8 cellular contexts compared by ENCODE assay signal in the genomic region with DNA sequence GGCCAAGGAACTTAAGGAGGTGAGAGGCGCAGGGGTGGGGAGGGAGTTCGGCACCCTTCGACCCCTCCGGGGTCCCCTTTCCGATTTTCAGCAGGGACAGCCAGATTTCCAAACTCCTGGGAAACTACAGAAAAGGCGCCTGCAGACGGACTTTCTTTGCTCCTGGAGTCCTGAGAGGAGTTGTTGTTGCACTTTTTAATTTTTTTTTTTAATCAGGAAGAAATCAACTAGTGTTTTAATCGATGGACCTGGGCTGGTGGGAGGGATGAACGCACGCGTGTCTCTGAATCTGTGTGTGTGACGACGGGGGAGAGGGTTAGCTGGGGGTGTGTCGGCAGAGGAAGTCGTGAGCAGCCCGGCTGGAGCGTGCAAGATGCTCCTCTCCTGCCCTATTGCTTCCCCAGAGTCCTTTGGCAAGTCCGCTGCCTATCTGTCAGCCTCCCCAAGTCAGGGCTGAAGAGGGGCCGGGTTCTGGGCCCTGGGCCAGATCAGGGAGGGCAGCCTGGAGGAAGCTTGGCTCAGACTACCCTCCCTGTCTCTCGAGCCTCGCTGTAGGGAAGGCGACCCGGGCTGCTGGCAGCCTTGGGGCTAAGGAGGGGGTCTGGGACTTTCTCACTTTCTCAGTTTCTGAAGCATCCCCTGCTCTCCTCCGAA. TPM values are rescaled to one million over a fixed set of nuclear protein-coding genes. Genes with fewer than 3 reads are reported as not detected.
A peak's percentile ranks its signal among the peaks of the same experiment; 100 is the strongest.
DNase-seq lines count a peak whose midpoint lies in the region; FAIRE-seq and TF ChIP-seq lines count a peak whose summit lies in the region.

No MANE protein-coding gene starts in this region.

- no peaks in the 10 kb centered on the region for H3K9me1 ChIP-seq in endothelial cell of umbilical vein (replicated peaks; ENCODE audit: control insufficient read depth, extremely low read depth, insufficient read depth, low read length)

- H3K27me3 ChIP-seq in SJSA1 (replicated peaks) (no peaks in the 10 kb centered on the region), endothelial cell of umbilical vein (ENCODE audit: control insufficient read depth in 2 of 2, insufficient read depth in 2 of 2, low read length in 2 of 2) (peaks cover 1 to 24% of the 10 kb centered on the region in 2 experiments)

- peaks cover 3% of the 10 kb centered on the region; the same call in 1 of the 2 replicates for H3K36me3 ChIP-seq in SJSA1
- H3K36me3 ChIP-seq in endothelial cell of umbilical vein (ENCODE audit: control insufficient read depth in 2 of 2, extremely low read depth in 1 of 2, insufficient read depth in 2 of 2, low read length in 2 of 2), result no peaks in the 10 kb centered on the region

- peak; percentile 56 for DNase-seq in activated CD4-positive, alpha-beta T cell treated with anti-CD3 and anti-CD28 coated beads, Interleukin-2, amount 10 ng/mL, durations not matched to agents 24 days and 14 days
- DNase-seq in activated CD4-positive, alpha-beta T cell treated with anti-CD3 and anti-CD28 coated beads for 1 hour, result no peak
- DNase-seq in SJSA1 (ENCODE audit: low read depth in 1 of 2, low spot score in 2 of 2) (peak; percentile 69 to 79), endothelial cell of umbilical vein (ENCODE audit: low read depth, low spot score) (peak; percentile 25), mesothelial cell of epicardium (ENCODE audit: low spot score in 2 of 2, unreplicated experiment in 2 of 2) (peak in 1 of 2 experiments; percentile 47), urothelium cell line (ENCODE audit: low spot score) (peak; percentile 50), NCI-H2196 (lab: John Stamatoyannopoulos, UW; ENCODE audit: unreplicated experiment) (no peak), NCI-H146 (lab: John Stamatoyannopoulos, UW) (no peak)

- H3K79me2 ChIP-seq in endothelial cell of umbilical vein (ENCODE audit: control insufficient read depth, insufficient read depth, low read length), result no peaks in the 10 kb centered on the region

- H3K4me1 Mint-ChIP-seq in activated CD4-positive, alpha-beta T cell treated with anti-CD3 and anti-CD28 coated beads, Interleukin-2, amount 10 ng/mL, durations not matched to agents 24 days and 14 days, result peaks cover 9% of the 10 kb centered on the region
- peaks cover 26% of the 10 kb centered on the region for H3K4me1 Mint-ChIP-seq in mesothelial cell of epicardium

- TF ChIP-seq CTCF in endothelial cell of umbilical vein (IDR thresholded peaks at IDR 0.05; ENCODE audit: extremely low read depth in 1 of 2, insufficient read depth in 1 of 2, low read depth in 1 of 2, low read length in 2 of 2) (no peak), mesothelial cell of epicardium (IDR thresholded peaks at IDR 0.05; ENCODE audit: unreplicated experiment) (no peak)

- H4K20me1 ChIP-seq in endothelial cell of umbilical vein (replicated peaks; ENCODE audit: control insufficient read depth, extremely low read depth, insufficient read depth, low read length), result no peaks in the 10 kb centered on the region

- H3K4me1 ChIP-seq in SJSA1 (replicated peaks), result peaks cover 13% of the 10 kb centered on the region
- peaks cover 16% of the 10 kb centered on the region for H3K4me1 ChIP-seq in endothelial cell of umbilical vein (ENCODE audit: control insufficient read depth, extremely low read depth, insufficient read depth, low read length)

- H3K4me2 ChIP-seq in endothelial cell of umbilical vein (ENCODE audit: insufficient read depth, low read length), result peak overlapping the region; percentile 96

- H3K36me3 Mint-ChIP-seq in activated CD4-positive, alpha-beta T cell treated with anti-CD3 and anti-CD28 coated beads, Interleukin-2, amount 10 ng/mL, durations not matched to agents 24 days and 14 days (ENCODE audit: low read depth), result no peaks in the 10 kb centered on the region
- H3K36me3 Mint-ChIP-seq in mesothelial cell of epicardium, result no peaks in the 10 kb centered on the region

- H3K9ac ChIP-seq in endothelial cell of umbilical vein (replicated peaks; ENCODE audit: extremely low read depth, insufficient read depth, low read length), result peak overlapping the region; percentile 33

- no peak for FAIRE-seq in endothelial cell of umbilical vein (lab: Jason Lieb, UNC)
- no peak for FAIRE-seq in urothelium cell line (lab: Jason Lieb, UNC)

- BruUV-seq in endothelial cell of umbilical vein (replicated peaks; lab: Mats Ljungman, UMichigan), result no TSS peak

- peak overlapping the region; percentile 74 for H3K4me3 Mint-ChIP-seq in activated CD4-positive, alpha-beta T cell treated with anti-CD3 and anti-CD28 coated beads, Interleukin-2, amount 10 ng/mL, durations not matched to agents 24 days and 14 days
- H3K4me3 Mint-ChIP-seq in mesothelial cell of epicardium, result peak overlapping the region; percentile 77

- H3K27me3 Mint-ChIP-seq in activated CD4-positive, alpha-beta T cell treated with anti-CD3 and anti-CD28 coated beads, Interleukin-2, amount 10 ng/mL, durations not matched to agents 24 days and 14 days, result peaks cover 55% of the 10 kb centered on the region
- H3K27me3 Mint-ChIP-seq in mesothelial cell of epicardium (ENCODE audit: low read depth), result peaks cover 53% of the 10 kb centered on the region

- no peak overlapping the region for H3K27ac Mint-ChIP-seq in activated CD4-positive, alpha-beta T cell treated with anti-CD3 and anti-CD28 coated beads, Interleukin-2, amount 10 ng/mL, durations not matched to agents 24 days and 14 days
- H3K27ac Mint-ChIP-seq in mesothelial cell of epicardium, result peak overlapping the region; percentile 27

- H3K9me3 ChIP-seq in SJSA1 (replicated peaks) (no peaks in the 10 kb centered on the region), endothelial cell of umbilical vein (replicated peaks; ENCODE audit: control insufficient read depth, insufficient read depth, low read length) (no peaks in the 10 kb centered on the region)

- H2AFZ ChIP-seq in endothelial cell of umbilical vein (ENCODE audit: low read depth, low read length), result peak overlapping the region; percentile 99

- no peaks in the 10 kb centered on the region for H3K9me3 Mint-ChIP-seq in activated CD4-positive, alpha-beta T cell treated with anti-CD3 and anti-CD28 coated beads, Interleukin-2, amount 10 ng/mL, durations not matched to agents 24 days and 14 days
- H3K9me3 Mint-ChIP-seq in mesothelial cell of epicardium, result no peaks in the 10 kb centered on the region

- H3K4me3 ChIP-seq in SJSA1 (peak overlapping the region; percentile 80), endothelial cell of umbilical vein (replicated peaks in 1 of 3; ENCODE audit: insufficient read depth in 1 of 3, low read depth in 1 of 3, low read length in 3 of 3) (peak overlapping the region; percentile 61 to 84 (median 81))

- no peak for TF ChIP-seq POLR2A in endothelial cell of umbilical vein (IDR thresholded peaks at IDR 0.05; ENCODE audit: low read depth, low read length)

- POLR2A ChIA-PET in endothelial cell of umbilical vein (lab: Charles Lee), result no interaction called here

- intact Hi-C loops in activated CD4-positive, alpha-beta T cell treated with anti-CD3 and anti-CD28 coated beads, Interleukin-2, amount 10 ng/mL, durations not matched to agents 24 days and 14 days (cut with micrococcal nuclease), result no loop called here
- intact Hi-C loops in endothelial cell of umbilical vein (cut with micrococcal nuclease), result loop anchor here (2.0 to 10.0 kb wide), 3 partner anchors 1406 to 1610 kb away; partner anchors contain the start of gene LOX

- dilution Hi-C loops in endothelial cell of umbilical vein (cut with MboI; ENCODE audit: extremely low pct_ligation_motif_present, low sequenced_read_pairs), result no loop called here

- H3K27ac ChIP-seq in SJSA1, result peak overlapping the region; percentile 12; the same call in 1 of the 2 replicates
- H3K27ac ChIP-seq in endothelial cell of umbilical vein (ENCODE audit: insufficient read depth, low read depth, low read length), result no peak overlapping the region

- CTCF ChIA-PET in endothelial cell of umbilical vein (lab: Charles Lee), result interaction anchor here (1.3 to 1.5 kb wide), 2 partner anchors 994 to 1485 kb away, joined by 3 to 6 read pairs; no protein-coding TSS in a partner anchor

TF ChIP-seq in endothelial cell of umbilical vein, 7 proteins besides CTCF, POLR2A, EP300 and RAD21:
- no peak for TF ChIP-seq GATA2 (IDR thresholded peaks at IDR 0.05; ENCODE audit: insufficient read depth, insufficient read length, low read depth, low read length)
- no peak for TF ChIP-seq POLR2AphosphoS5 (IDR thresholded peaks at IDR 0.05; ENCODE audit: insufficient read depth, low read depth, low read length)
- no peak for TF ChIP-seq MYC (IDR thresholded peaks at IDR 0.05; ENCODE audit: low read depth, low read length)
- no peak for TF ChIP-seq JUN (IDR thresholded peaks at IDR 0.05; ENCODE audit: borderline replicate concordance, insufficient read depth, insufficient read length, low read depth)
- no peak for TF ChIP-seq FOS (IDR thresholded peaks at IDR 0.05; ENCODE audit: borderline replicate concordance, insufficient read depth, low read length)
- no peak for TF ChIP-seq EZH2 (IDR thresholded peaks at IDR 0.05; ENCODE audit: borderline replicate concordance, low read depth, low read length, severe bottlenecking)
- no peak for TF ChIP-seq MAX (IDR thresholded peaks at IDR 0.05; ENCODE audit: insufficient read depth, insufficient read length)

RNA-seq across cellular contexts. Expression of gene PRR16, which starts 0.7 kb away (rescaled TPM):
- total RNA-seq in activated CD4-positive, alpha-beta T cell treated with anti-CD3 and anti-CD28 coated beads, Interleukin-2, amount 10 ng/mL, durations not matched to agents 24 days and 14 days, result not detected in 2 replicates
- total RNA-seq in SJSA1 (2014; rRNA removed; shearing (Covaris generic)), result 10.3 and 16.0 TPM in 2 replicates
- total RNA-seq in endothelial cell of umbilical vein, result 0.91 and 2.3 TPM in 2 replicates
- polyA plus RNA-seq in endothelial cell of umbilical vein, result 0.88 and 1.2 TPM in 2 replicates
- polyA plus RNA-seq in endothelial cell of umbilical vein (2011; cell fraction: cytosol; rRNA removed), result 2.3 and 2.5 TPM in 2 replicates
- polyA plus RNA-seq in endothelial cell of umbilical vein (2011; cell fraction: nucleus; rRNA removed), result 1.6 and 1.9 TPM in 2 replicates
- 7.9 and 9.9 TPM in 2 replicates for polyA plus RNA-seq in endothelial cell of umbilical vein (2012)
- 1.1 and 1.2 TPM in 2 replicates for polyA minus RNA-seq in endothelial cell of umbilical vein
- not detected for polyA minus RNA-seq in endothelial cell of umbilical vein (2011; cell fraction: cytosol; rRNA and poly(A)+ RNA removed)
- 1.8 and 2.4 TPM in 2 replicates for polyA minus RNA-seq in endothelial cell of umbilical vein (2011; cell fraction: nucleus; rRNA and poly(A)+ RNA removed)
- total RNA-seq in mesothelial cell of epicardium, result 1.9 to 2.7 TPM (median 2.1 TPM) in 3 replicates

Comparison
In these comparisons a context has a peak if more than half of its experiments do, and no peak if none do; other contexts are left out.
1. DNase-seq: peak in activated CD4-positive, alpha-beta T cell treated with anti-CD3 and anti-CD28 coated beads, Interleukin-2, amount 10 ng/mL, durations not matched to agents 24 days and 14 days (single experiment), SJSA1 (2 of 2), endothelial cell of umbilical vein (single experiment) and urothelium cell line (single experiment); none in activated CD4-positive, alpha-beta T cell treated with anti-CD3 and anti-CD28 coated beads for 1 hour (single experiment), NCI-H2196 (single experiment) and NCI-H146 (single experiment).